4 cellular contexts compared by ENCODE assay signal in the genomic region with DNA sequence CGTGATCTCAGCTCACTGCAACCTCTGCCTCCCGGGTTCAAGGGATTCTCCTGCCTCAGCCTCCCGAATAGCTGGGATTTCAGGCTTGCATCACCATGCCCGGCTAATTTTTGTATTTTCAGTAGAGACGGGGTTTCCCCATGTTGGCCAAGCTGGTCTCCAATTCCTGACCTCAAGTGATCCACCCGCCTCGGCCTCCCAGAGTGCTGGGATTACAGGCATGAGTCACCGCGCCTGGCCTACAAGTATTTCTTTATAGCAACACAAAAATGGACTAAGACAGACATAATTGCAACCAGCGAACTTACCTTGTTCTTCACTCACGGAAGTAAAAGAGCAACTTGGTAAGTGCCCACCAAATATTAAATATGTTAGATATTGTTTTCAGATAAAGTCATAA. TPM values are rescaled to one million over a fixed set of nuclear protein-coding genes. Genes with fewer than 3 reads are reported as not detected.
"Had no signal": no experiment of that assay in that cellular context is flagged by ENCODE, and none has a peak within 500 bp of the region (broad histone marks: within the 10 kb centered on the region; RNA-seq: fewer than 3 reads in every experiment).

No MANE protein-coding gene starts in this region.

RNA-seq across cellular contexts. Expression of gene SOWAHD, which starts 10.0 kb away (rescaled TPM):
- total RNA-seq: dermis blood vessel endothelial cell, endothelial cell of umbilical vein, esophagus muscularis mucosa, glomerular endothelial cell had no signal
- polyA plus RNA-seq: endothelial cell of umbilical vein had no signal
